Comparison of ENCODE assay signal across 20 cellular contexts in the genomic region with DNA sequence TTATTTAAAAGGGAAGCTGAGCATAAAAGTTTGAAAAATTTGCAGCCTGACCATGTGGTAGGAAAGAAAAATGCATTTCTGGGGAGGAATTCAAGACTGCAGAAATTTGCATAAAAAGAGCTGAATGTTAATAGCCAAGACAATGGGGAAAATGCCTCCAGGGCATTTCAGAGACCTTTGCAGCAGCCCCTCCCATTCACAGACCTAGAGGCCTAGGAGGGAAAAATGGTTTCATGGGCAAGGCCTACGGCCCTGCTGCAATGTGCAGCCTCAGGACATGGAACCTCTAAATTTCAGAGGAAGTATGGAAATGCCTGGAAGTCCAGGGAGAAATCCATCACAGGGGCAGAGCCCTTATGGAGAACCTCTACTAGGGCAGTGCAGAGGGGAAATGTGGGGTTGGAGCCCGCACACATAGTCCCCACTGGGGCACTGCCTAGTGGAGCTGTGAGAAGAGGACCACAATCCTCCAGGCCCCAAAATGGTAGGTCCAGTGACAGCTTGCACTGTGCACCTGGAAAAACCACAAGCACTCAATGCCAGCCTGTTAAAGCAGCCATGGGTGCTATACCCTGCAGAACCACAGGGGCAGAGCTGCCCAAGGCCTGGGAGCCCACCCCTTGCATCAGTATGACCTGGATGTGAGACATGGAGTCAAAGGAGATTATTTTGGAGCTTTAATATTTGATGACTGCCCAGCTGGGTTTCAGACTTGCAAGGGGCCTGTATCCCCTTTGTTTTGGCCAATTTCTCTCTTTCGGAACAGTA.
"Had no signal": no experiment of that assay in that cellular context is flagged by ENCODE, and none has a peak within 500 bp of the region (broad histone marks: within the 10 kb centered on the region; RNA-seq: fewer than 3 reads in every experiment).

No MANE protein-coding gene starts in this region.

- H3K27ac ChIP-seq: body of pancreas, gastroesophageal sphincter, left lung, sigmoid colon, suprapubic skin, upper lobe of right lung had no signal

- H3K27me3 ChIP-seq: body of pancreas, gastroesophageal sphincter, left lung, sigmoid colon, suprapubic skin, upper lobe of right lung had no signal

- H3K36me3 ChIP-seq: gastroesophageal sphincter, left lung, sigmoid colon, suprapubic skin, upper lobe of right lung had no signal

- H3K4me1 ChIP-seq: body of pancreas, gastroesophageal sphincter, left lung, sigmoid colon, suprapubic skin, upper lobe of right lung had no signal

- H3K27me3 Mint-ChIP-seq: activated naive CD4-positive, alpha-beta T cell treated with anti-CD3 and anti-CD28 coated beads, Interleukin-2, amount 50 U/mL, for 24 hours; central memory CD8-positive, alpha-beta T cell; dendritic cell treated with granulocyte-macrophage colony-stimulating factor and Interleukin-4, amounts not matched to agents 40 ng/mL and 50 ng/mL, for 4 days; effector memory CD8-positive, alpha-beta T cell; natural killer cell treated with Interleukin-12 subunit alpha and Interleukin-12 subunit beta and Interleukin-15 and Interleukin-18, amount 100 ng/mL, for 72 hours had no signal

- H3K27ac Mint-ChIP-seq: activated naive CD4-positive, alpha-beta T cell treated with anti-CD3 and anti-CD28 coated beads, Interleukin-2, amount 50 U/mL, for 24 hours; dendritic cell treated with granulocyte-macrophage colony-stimulating factor and Interleukin-4, amounts not matched to agents 40 ng/mL and 50 ng/mL, for 4 days; effector memory CD8-positive, alpha-beta T cell; memory B cell; natural killer cell treated with Interleukin-12 subunit alpha and Interleukin-12 subunit beta and Interleukin-15 and Interleukin-18, amount 100 ng/mL, for 72 hours; progenitor cell of endocrine pancreas had no signal

- H3K9me3 Mint-ChIP-seq: memory B cell had no signal

- H3K36me3 Mint-ChIP-seq: activated naive CD4-positive, alpha-beta T cell treated with anti-CD3 and anti-CD28 coated beads, Interleukin-2, amount 50 U/mL, for 24 hours; memory B cell; natural killer cell treated with Interleukin-12 subunit alpha and Interleukin-12 subunit beta and Interleukin-15 and Interleukin-18, amount 100 ng/mL, for 72 hours had no signal

- ATAC-seq: body of pancreas; effector memory CD8-positive, alpha-beta T cell; gastroesophageal sphincter; left lung; natural killer cell treated with Interleukin-12 subunit alpha and Interleukin-12 subunit beta and Interleukin-15 and Interleukin-18, amount 100 ng/mL, for 72 hours; stimulated activated naive CD8-positive, alpha-beta T cell treated with anti-CD3 and anti-CD28 coated beads, Interleukin-15, Interleukin-2, amounts not matched to agents 100 U/mL and 50 U/mL, for 24 hours; upper lobe of right lung had no signal

- H3K4me3 ChIP-seq: body of pancreas, gastroesophageal sphincter, left lung, sigmoid colon, suprapubic skin, upper lobe of right lung had no signal

- H3K4me3 Mint-ChIP-seq: activated naive CD4-positive, alpha-beta T cell treated with anti-CD3 and anti-CD28 coated beads, Interleukin-2, amount 50 U/mL, for 24 hours; central memory CD8-positive, alpha-beta T cell; dendritic cell treated with granulocyte-macrophage colony-stimulating factor and Interleukin-4, amounts not matched to agents 40 ng/mL and 50 ng/mL, for 4 days; effector memory CD8-positive, alpha-beta T cell; memory B cell; natural killer cell treated with Interleukin-12 subunit alpha and Interleukin-12 subunit beta and Interleukin-15 and Interleukin-18, amount 100 ng/mL, for 72 hours had no signal

- DNase-seq: activated CD4-positive, alpha-beta T cell treated with anti-CD3 and anti-CD28 coated beads for 48 hours; activated effector memory CD4-positive, alpha-beta T cell treated with Interleukin-2 at 50 U/mL for 16 hours; amniotic stem cell; body of pancreas; effector memory CD8-positive, alpha-beta T cell; left lung; occipital lobe; sigmoid colon; stimulated activated CD4-positive, alpha-beta T cell treated with anti-CD3 and anti-CD28 coated beads, Interleukin-12 subunit alpha, Interleukin-12 subunit beta, amount 100 ng/mL, for 4 hours; stimulated activated CD4-positive, alpha-beta T cell treated with anti-CD3 and anti-CD28 coated beads, Interleukin-2, amount 100 ng/mL, for 48 hours; stimulated activated naive CD8-positive, alpha-beta T cell treated with anti-CD3 and anti-CD28 coated beads, Interleukin-15, Interleukin-2, amounts not matched to agents 100 U/mL and 50 U/mL, for 24 hours; upper lobe of right lung had no signal

- H3K4me1 Mint-ChIP-seq: activated naive CD4-positive, alpha-beta T cell treated with anti-CD3 and anti-CD28 coated beads, Interleukin-2, amount 50 U/mL, for 24 hours; central memory CD8-positive, alpha-beta T cell; memory B cell had no signal

- H3K9me3 ChIP-seq: body of pancreas, gastroesophageal sphincter, sigmoid colon, suprapubic skin, upper lobe of right lung had no signal
